Comparison of ENCODE assay signal across 9 cellular contexts in the genomic region with DNA sequence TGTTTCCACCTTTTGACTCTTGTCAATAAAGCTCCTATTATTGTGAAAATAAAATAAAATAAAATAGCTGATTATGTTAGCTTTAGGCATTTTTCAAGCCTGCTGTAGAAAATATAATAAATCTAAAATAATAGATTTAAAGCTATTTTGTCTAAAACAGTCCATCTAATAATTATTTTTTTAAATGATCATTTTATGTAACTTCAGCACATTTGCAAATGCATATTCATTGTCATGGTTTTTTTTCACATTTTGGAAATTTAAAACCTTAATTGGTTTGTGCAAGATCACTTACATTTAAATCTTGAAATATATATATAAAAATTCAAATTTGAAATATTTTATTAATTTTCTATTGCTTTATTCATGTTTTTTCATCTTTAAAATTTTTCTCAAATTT.
"Had no signal": no experiment of that assay in that cellular context is flagged by ENCODE, and none has a peak within 500 bp of the region (broad histone marks: within the 10 kb centered on the region; RNA-seq: fewer than 3 reads in every experiment).

No MANE protein-coding gene starts in this region.

- H3K9me3 ChIP-seq: HAP-1 had no signal

- DNase-seq: GM23248, GOT3, H7, HFFc6, IMR-90, KBM-7 had no signal

- H3K4me3 ChIP-seq: GM23248, HAP-1 had no signal

- H3K4me1 ChIP-seq: HAP-1 had no signal

- ATAC-seq: HCT116 had no signal

- FAIRE-seq: HTR-8/SVneo had no signal

- H3K27ac ChIP-seq: GM23248 had no signal
